26 cellular contexts compared by ENCODE assay signal in genomic region chr5:68231414-68232076, GRCh38. TPM values are rescaled to one million over a fixed set of nuclear protein-coding genes. Genes with fewer than 3 reads are reported as not detected.
A peak's percentile ranks its signal among the peaks of the same experiment; 100 is the strongest.
DNase-seq lines count a peak whose midpoint lies in the region; ATAC-seq and TF ChIP-seq lines count a peak whose summit lies in the region.
"Had no signal": no experiment of that assay in that cellular context is flagged by ENCODE, and none has a peak within 500 bp of the region (broad histone marks: within the 10 kb centered on the region; RNA-seq: fewer than 3 reads in every experiment).

No MANE protein-coding gene starts in this region.

- no peak overlapping the region for H3K9ac ChIP-seq in DND-41 (ENCODE audit: low read depth, low read length)
- H3K9ac ChIP-seq: SK-N-SH had no signal

- no peaks in the 10 kb centered on the region for H3K9me3 ChIP-seq in DND-41 (ENCODE audit: insufficient read depth, low read length, severe bottlenecking)
- H3K9me3 ChIP-seq in psoas muscle: no peaks in the 10 kb centered on the region
- no peaks in the 10 kb centered on the region for H3K9me3 ChIP-seq in sigmoid colon
- H3K9me3 ChIP-seq: esophagus muscularis mucosa, mucosa of descending colon, prostate gland, SK-N-SH had no signal

- H3K27me3 ChIP-seq in DND-41 (ENCODE audit: insufficient read depth, low read length, poor library complexity) (no peaks in the 10 kb centered on the region), psoas muscle (ENCODE audit: insufficient read depth in 3 of 3, low read length in 2 of 3) (no peaks in the 10 kb centered on the region), sigmoid colon (no peaks in the 10 kb centered on the region)
- H3K27me3 ChIP-seq: brain microvascular endothelial cell, esophagus muscularis mucosa had no signal

- no peak overlapping the region for H3K4me3 Mint-ChIP-seq in activated naive CD8-positive, alpha-beta T cell
- H3K4me3 Mint-ChIP-seq in activated naive CD8-positive, alpha-beta T cell treated with anti-CD3 and anti-CD28 coated beads for 36 hours: no peak overlapping the region
- H3K4me3 Mint-ChIP-seq in effector memory CD8-positive, alpha-beta T cell: peak overlapping the region in 1 of 2 donors; percentile 74
- H3K4me3 Mint-ChIP-seq: B cell had no signal

- no peaks in the 10 kb centered on the region for H3K27me3 Mint-ChIP-seq in activated naive CD8-positive, alpha-beta T cell
- H3K27me3 Mint-ChIP-seq in activated naive CD8-positive, alpha-beta T cell treated with anti-CD3 and anti-CD28 coated beads for 36 hours: no peaks in the 10 kb centered on the region
- no peaks in the 10 kb centered on the region for H3K27me3 Mint-ChIP-seq in effector memory CD8-positive, alpha-beta T cell
- H3K27me3 Mint-ChIP-seq: B cell had no signal

- TF ChIP-seq CTCF in DND-41 (IDR thresholded peaks at IDR 0.05; ENCODE audit: borderline replicate concordance, extremely low read depth, low read length, poor library complexity, severe bottlenecking) (no peak), psoas muscle (IDR thresholded peaks at IDR 0.05) (no peak), sigmoid colon (IDR thresholded peaks at IDR 0.05) (no peak)

- peaks cover 49% of the 10 kb centered on the region for H4K20me1 ChIP-seq in DND-41 (ENCODE audit: insufficient read depth, low read length)

- H3K4me1 Mint-ChIP-seq in activated naive CD8-positive, alpha-beta T cell (ENCODE audit: low read depth): peaks cover 79% of the 10 kb centered on the region
- peaks cover 77% of the 10 kb centered on the region for H3K4me1 Mint-ChIP-seq in activated naive CD8-positive, alpha-beta T cell treated with anti-CD3 and anti-CD28 coated beads for 36 hours
- H3K4me1 Mint-ChIP-seq in effector memory CD8-positive, alpha-beta T cell (ENCODE audit: low read depth in 2 of 2): peaks cover 41 to 73% of the 10 kb centered on the region in 2 donors

- H3K4me2 ChIP-seq in DND-41 (ENCODE audit: insufficient read depth, low read length): no peak overlapping the region
- H3K4me2 ChIP-seq: SK-N-SH had no signal

- H3K4me1 ChIP-seq in DND-41 (ENCODE audit: insufficient read depth, low read length): peaks cover 33% of the 10 kb centered on the region
- peaks cover 72% of the 10 kb centered on the region for H3K4me1 ChIP-seq in psoas muscle
- peaks cover 0 to 98% (median 83%) of the 10 kb centered on the region in 4 donors for H3K4me1 ChIP-seq in sigmoid colon

- no peak for TF ChIP-seq EP300 in sigmoid colon (IDR thresholded peaks at IDR 0.05)

- peaks cover 98% of the 10 kb centered on the region for H3K79me2 ChIP-seq in DND-41 (ENCODE audit: insufficient read depth, low read length)

- no peak overlapping the region for H2AFZ ChIP-seq in DND-41 (ENCODE audit: low read depth, low read length)

- H3K36me3 ChIP-seq in DND-41 (ENCODE audit: insufficient read depth, low read length) (peaks cover 63% of the 10 kb centered on the region), psoas muscle (ENCODE audit: insufficient read depth in 1 of 2, low read depth in 1 of 2) (peaks cover 5 to 28% of the 10 kb centered on the region in 2 donors), sigmoid colon (peaks cover 2 to 40% (median 9%) of the 10 kb centered on the region in 4 donors)

- intact Hi-C loops in psoas muscle (cut with DNase I): no loop called here
- intact Hi-C loops in sigmoid colon (cut with DNase I): no loop called here

- H3K27ac ChIP-seq in DND-41 (ENCODE audit: low read length) (peak overlapping the region; percentile 28; the same call in 1 of the 2 replicates), psoas muscle (no peak overlapping the region), sigmoid colon (no peak overlapping the region)
- H3K27ac ChIP-seq: brain microvascular endothelial cell, prostate gland had no signal

- TF ChIP-seq POLR2A in sigmoid colon (IDR thresholded peaks at IDR 0.05): no peak

- ATAC-seq in DND-41 (ENCODE audit: insufficient read depth, low read depth): no peak
- ATAC-seq in effector memory CD8-positive, alpha-beta T cell (replicated peaks): no peak
- ATAC-seq in psoas muscle: peak in 2 of 4 donors; percentile 65 to 76
- ATAC-seq: GM12878, mucosa of descending colon had no signal

- H3K4me3 ChIP-seq in DND-41 (ENCODE audit: low read depth in 1 of 2, low read length in 2 of 2): no peak overlapping the region
- peak overlapping the region; percentile 17 for H3K4me3 ChIP-seq in psoas muscle
- no peak overlapping the region for H3K4me3 ChIP-seq in sigmoid colon
- H3K4me3 ChIP-seq: GM12878, mucosa of descending colon, prostate gland, skin epidermis had no signal

- H3K27ac Mint-ChIP-seq in activated naive CD8-positive, alpha-beta T cell: peak overlapping the region; percentile 11
- H3K27ac Mint-ChIP-seq in activated naive CD8-positive, alpha-beta T cell treated with anti-CD3 and anti-CD28 coated beads for 36 hours: no peak overlapping the region
- peak overlapping the region; percentile 3 to 74 for H3K27ac Mint-ChIP-seq in effector memory CD8-positive, alpha-beta T cell
- H3K27ac Mint-ChIP-seq: B cell had no signal

- 59 to 67% (median 62%) methylated on average over 5 of the region's 5 CpGs for WGBS in psoas muscle, 3 donors
- 53 to 88% methylated on average over 5 of the region's 5 CpGs for WGBS in sigmoid colon, 2 donors

- no peak for DNase-seq in activated naive CD8-positive, alpha-beta T cell treated with anti-CD3 and anti-CD28 coated beads for 36 hours
- DNase-seq in DND-41 (no peak), psoas muscle (no peak), sigmoid colon (no peak), HCEC 1CT (no peak), SKM-1 (lab: John Stamatoyannopoulos, UW; ENCODE audit: unreplicated experiment) (no peak)
- no peak for DNase-seq in effector memory CD8-positive, alpha-beta T cell
- DNase-seq: activated CD4-positive, alpha-beta T cell treated with anti-CD3 and anti-CD28 coated beads, Interleukin-2, amount 50 U/mL, for 48 hours; activated CD8-positive, alpha-beta memory T cell treated with anti-CD3 and anti-CD28 coated beads, Interleukin-2, amount 50 U/mL, for 4 hours; activated effector memory CD4-positive, alpha-beta T cell treated with anti-CD3 and anti-CD28 coated beads, Interleukin-2, amount 50 U/mL, for 16 hours; brain microvascular endothelial cell; effector memory CD4-positive, alpha-beta T cell; hippocampal formation; mucosa of descending colon; NCI-H1048; NCI-H1694 treated with DMSO at 0.1 percent for 48 hours; NCI-H2171 treated with DMSO at 0.1 percent for 48 hours; NCI-H526 treated with DMSO at 0.1 percent for 48 hours; RPMI8226; SK-N-SH had no signal

- peaks cover 6% of the 10 kb centered on the region for H3K36me3 Mint-ChIP-seq in activated naive CD8-positive, alpha-beta T cell
- H3K36me3 Mint-ChIP-seq in activated naive CD8-positive, alpha-beta T cell treated with anti-CD3 and anti-CD28 coated beads for 36 hours: peaks cover 38% of the 10 kb centered on the region
- H3K36me3 Mint-ChIP-seq in effector memory CD8-positive, alpha-beta T cell (ENCODE audit: insufficient read depth): peaks cover 31% of the 10 kb centered on the region

- no peaks in the 10 kb centered on the region for H3K9me3 Mint-ChIP-seq in activated naive CD8-positive, alpha-beta T cell (ENCODE audit: low read depth)
- H3K9me3 Mint-ChIP-seq in activated naive CD8-positive, alpha-beta T cell treated with anti-CD3 and anti-CD28 coated beads for 36 hours: no peaks in the 10 kb centered on the region
- H3K9me3 Mint-ChIP-seq in effector memory CD8-positive, alpha-beta T cell: no peaks in the 10 kb centered on the region

RNA-seq across cellular contexts. Expression of gene PIK3R1, which starts 16.0 kb away (rescaled TPM):
- total RNA-seq in activated naive CD8-positive, alpha-beta T cell treated with anti-CD3 and anti-CD28 coated beads for 36 hours: 10 to 100 TPM; 39.7 to 41.6 TPM
- 100 to 1,000 TPM; 102 to 155 (median 140) TPM for total RNA-seq in psoas muscle
- 10 to 100 TPM; 29.7 to 63.8 (median 30.7) TPM for polyA plus RNA-seq in psoas muscle
- total RNA-seq in sigmoid colon: 100 to 1,000 TPM; 177 to 227 (median 190) TPM
- 10 to 100 TPM in 2 of 3 donors, 1 to 10 TPM in 1; 9.2 to 28.5 (median 13.2) TPM for polyA plus RNA-seq in sigmoid colon
